In genomic region chr1:112923956-112924349, GRCh38 we compare ENCODE assay signal across 13 cellular contexts.
"Had no signal": no experiment of that assay in that cellular context is flagged by ENCODE, and none has a peak within 500 bp of the region (broad histone marks: within the 10 kb centered on the region; RNA-seq: fewer than 3 reads in every experiment).

No MANE protein-coding gene starts in this region.

- H3K4me1 ChIP-seq: prostate gland had no signal

- H3K27me3 ChIP-seq: right lobe of liver had no signal

- H3K9me3 ChIP-seq: prostate gland, right lobe of liver, thoracic aorta had no signal

- H3K27ac ChIP-seq: prostate gland, right lobe of liver, thoracic aorta had no signal

- H3K36me3 ChIP-seq: prostate gland had no signal

- ATAC-seq: activated CD8-positive, alpha-beta T cell treated with anti-CD3 and anti-CD28 coated beads for 36 hours; activated naive CD4-positive, alpha-beta T cell treated with anti-CD3 and anti-CD28 coated beads, Interleukin-2, amount 50 U/mL, for 72 hours; activated T-cell treated with anti-CD3 and anti-CD28 coated beads, Interleukin-2, amount 50 U/mL, for 4 hours; esophagus mucosa had no signal

- H3K4me2 ChIP-seq: smooth muscle cell had no signal

- H3K4me3 ChIP-seq: prostate gland, right lobe of liver, smooth muscle cell, thoracic aorta had no signal

- DNase-seq: activated B cell treated with CpG ODN at 0.5 μM for 24 hours; activated CD4-positive, alpha-beta T cell treated with anti-CD3 and anti-CD28 coated beads for 48 hours; activated CD8-positive, alpha-beta T cell treated with anti-CD3 and anti-CD28 coated beads for 36 hours; activated effector memory CD4-positive, alpha-beta T cell treated with Interleukin-2 at 50 U/mL for 16 hours; activated T-cell treated with anti-CD3 and anti-CD28 coated beads, Interleukin-2, amount 50 U/mL, for 4 hours; islet precursor cell; mammary epithelial cell had no signal
